16 cellular contexts compared by ENCODE assay signal in the genomic region with DNA sequence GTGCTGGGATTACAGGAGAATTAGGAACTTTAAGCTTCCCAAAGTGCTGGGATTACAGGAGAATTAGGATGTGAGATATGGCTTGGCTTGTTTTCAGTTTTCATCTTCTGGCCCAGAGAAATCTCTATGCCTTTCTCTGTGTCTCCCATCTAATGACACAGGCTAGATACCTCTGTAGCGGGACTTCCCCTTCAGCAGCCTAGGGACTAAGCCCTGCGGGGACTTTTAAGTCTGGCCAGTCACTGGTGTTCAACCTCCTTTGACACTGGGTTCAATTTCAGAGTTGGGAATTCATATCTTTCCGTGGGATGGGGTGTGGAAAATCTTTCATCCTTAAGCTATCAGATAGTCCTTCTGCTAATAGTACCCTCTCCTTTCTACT. TPM values are rescaled to one million over a fixed set of nuclear protein-coding genes. Genes with fewer than 3 reads are reported as not detected.
DNase-seq lines count a peak whose midpoint lies in the region; ATAC-seq and TF ChIP-seq lines count a peak whose summit lies in the region.
"Had no signal": no experiment of that assay in that cellular context is flagged by ENCODE, and none has a peak within 500 bp of the region (broad histone marks: within the 10 kb centered on the region; RNA-seq: fewer than 3 reads in every experiment).

No MANE protein-coding gene starts in this region.

- CTCF ChIA-PET in GM10248 (lab: Yijun Ruan, JAX), result interaction anchor here (1.0 to 1.2 kb wide), 2 partner anchors 9 to 42 kb away, joined by 3 to 5 read pairs; no protein-coding TSS in a partner anchor

- no peak overlapping the region for H3K4me3 Mint-ChIP-seq in H9
- H3K4me3 Mint-ChIP-seq in neural crest cell, result peak overlapping the region; percentile 25
- H3K4me3 Mint-ChIP-seq: CD14-positive monocyte; CD8-positive, alpha-beta T cell had no signal

- no peak overlapping the region for H2AFZ ChIP-seq in H9 (ENCODE audit: low read length)

- H3K4ac ChIP-seq in H9 (ENCODE audit: low read depth, low read length), result no peak overlapping the region

- H3K27ac ChIP-seq in H9 (ENCODE audit: insufficient read length, low read depth, low read length) (no peak overlapping the region), cingulate gyrus (ENCODE audit: low read depth, low read length) (peak overlapping the region; percentile 47)
- H3K27ac ChIP-seq: 22Rv1 had no signal

- H4K91ac ChIP-seq in H9 (ENCODE audit: insufficient read length, low read depth, low read length), result no peak overlapping the region

- no CpG with 5 or more reads among the region's 3 CpGs for WGBS in H9 (ENCODE audit: extremely low coverage, insufficient read length, low lambda C conversion rate)

- POLR2A ChIA-PET in GM10248 (lab: Yijun Ruan, JAX), result no interaction called here

- no peak for ATAC-seq in HG03039 (IDR thresholded peaks at IDR 0.05; ENCODE audit: unreplicated experiment)
- ATAC-seq: CD8-positive, alpha-beta T cell had no signal

- no peaks in the 10 kb centered on the region for H3K9me3 Mint-ChIP-seq in H9
- H3K9me3 Mint-ChIP-seq in neural crest cell, result no peaks in the 10 kb centered on the region
- H3K9me3 Mint-ChIP-seq: CD14-positive monocyte; CD8-positive, alpha-beta T cell had no signal

- H2AK5ac ChIP-seq in H9 (ENCODE audit: insufficient read length, low read length), result no peak overlapping the region

- H3K79me2 ChIP-seq in H9 (ENCODE audit: insufficient read depth, low read length), result no peaks in the 10 kb centered on the region

- DNase-seq in NCI-H82 (lab: John Stamatoyannopoulos, UW) (peak; percentile 15), NCI-H82 treated with DMSO at 0.1 percent for 48 hours (lab: John Stamatoyannopoulos, UW; ENCODE audit: unreplicated experiment) (no peak), H9 (no peak), neural crest cell (ENCODE audit: low read depth, low spot score) (no peak), superior temporal gyrus (ENCODE audit: extremely low spot score) (no peak), GM10248 (ENCODE audit: extremely low spot score) (no peak)
- DNase-seq: CD8-positive, alpha-beta T cell; COR-L47; DND-41; GDM1; IMR-90 had no signal

- peaks cover 5% of the 10 kb centered on the region for H3K79me1 ChIP-seq in H9 (ENCODE audit: insufficient read depth, low read depth, low read length, poor library complexity, severe bottlenecking)

- no peak overlapping the region for H3K4me2 ChIP-seq in H9 (ENCODE audit: insufficient read depth, insufficient read length, low read length)

- no peaks in the 10 kb centered on the region for H4K20me1 ChIP-seq in H9 (ENCODE audit: control insufficient read depth, insufficient read depth, insufficient read length)

- peak overlapping the region; percentile 39 for H3K9ac ChIP-seq in H9 (ENCODE audit: extremely low read depth, insufficient read length, low read length)

- no peak overlapping the region for H2BK15ac ChIP-seq in H9 (ENCODE audit: low read depth, low read length)

- H3K23ac ChIP-seq in H9 (ENCODE audit: insufficient read length, low read depth, low read length), result no peak overlapping the region

- H3K56ac ChIP-seq in H9 (ENCODE audit: insufficient read length, low read depth, low read length), result no peak overlapping the region

- no peak overlapping the region for H4K8ac ChIP-seq in H9 (replicated peaks; ENCODE audit: insufficient read length, low read depth, low read length)

- no peak overlapping the region for H2BK12ac ChIP-seq in H9 (ENCODE audit: insufficient read length, low read depth, low read length)

- H3K27me3 Mint-ChIP-seq in H9 (ENCODE audit: low read depth), result no peaks in the 10 kb centered on the region
- no peaks in the 10 kb centered on the region for H3K27me3 Mint-ChIP-seq in neural crest cell (ENCODE audit: low read depth)

- no peak overlapping the region for H3K18ac ChIP-seq in H9 (ENCODE audit: insufficient read length, low read depth, low read length)

- H3K36me3 Mint-ChIP-seq in H9 (ENCODE audit: insufficient read depth in 1 of 3, low read depth in 3 of 3), result peaks cover 59 to 88% (median 79%) of the 10 kb centered on the region in 3 experiments; a peak in 6 of 7 replicates
- peaks cover 15% of the 10 kb centered on the region for H3K36me3 Mint-ChIP-seq in neural crest cell (ENCODE audit: low read depth)

- H2BK120ac ChIP-seq in H9 (ENCODE audit: low read depth, low read length, poor library complexity, severe bottlenecking), result no peak overlapping the region

- no peak overlapping the region for H2BK20ac ChIP-seq in H9 (ENCODE audit: low read depth, low read length, poor library complexity, severe bottlenecking)

- H2BK5ac ChIP-seq in H9 (ENCODE audit: insufficient read length, low read length), result no peak overlapping the region

- H3K23me2 ChIP-seq in H9 (ENCODE audit: insufficient read length, low read depth, low read length, poor library complexity, severe bottlenecking), result no peaks in the 10 kb centered on the region

- no peaks in the 10 kb centered on the region for H3K27me3 ChIP-seq in H9 (ENCODE audit: insufficient read depth, low read length)

- no peak overlapping the region for H3T11ph ChIP-seq in H9 (ENCODE audit: low read length)

- no peak overlapping the region for H4K5ac ChIP-seq in H9 (ENCODE audit: insufficient read length, low read depth, low read length)

- TF ChIP-seq CTCF in H9 (conservative IDR thresholded peaks at IDR 0.05) (no peak), neural crest cell (conservative IDR thresholded peaks at IDR 0.05) (no peak), GM10248 (IDR thresholded peaks at IDR 0.05; ENCODE audit: control extremely low read depth, extremely low read depth, low read depth, missing control alignments) (no peak)

- no peaks in the 10 kb centered on the region for H3K9me3 ChIP-seq in H9 (ENCODE audit: control insufficient read depth, low read depth, low read length)

- no peak overlapping the region for H3K14ac ChIP-seq in H9 (ENCODE audit: insufficient read depth, low read length)

- H3K27ac Mint-ChIP-seq in H9 (no peak overlapping the region), neural crest cell (ENCODE audit: unreplicated experiment) (no peak overlapping the region)
- H3K27ac Mint-ChIP-seq: CD8-positive, alpha-beta T cell had no signal

- no peaks in the 10 kb centered on the region for H3K4me1 ChIP-seq in H9 (ENCODE audit: insufficient read depth, low read length)

- peaks cover 5 to 7% of the 10 kb centered on the region in 2 experiments for H3K4me1 Mint-ChIP-seq in H9
- peaks cover 19% of the 10 kb centered on the region for H3K4me1 Mint-ChIP-seq in neural crest cell

RNA-seq across cellular contexts. Expression of a gene that starts 6.2 kb away (rescaled TPM):
- 47.2 and 50.4 TPM in 2 replicates for total RNA-seq in H9 (2021)
- 52.6 and 53.0 TPM in 2 replicates for total RNA-seq in neural crest cell

RNA-seq across cellular contexts. Expression of a gene that starts 38.3 kb away (rescaled TPM):
- 58.6 and 61.4 TPM in 2 replicates for total RNA-seq in H9 (2021)
- total RNA-seq in neural crest cell, result 77.3 and 78.6 TPM in 2 replicates

RNA-seq across cellular contexts. Expression of a gene that starts 53.9 kb away (rescaled TPM):
- 1.3 and 1.4 TPM in 2 replicates for total RNA-seq in H9 (2021)
- 0.14 and 0.33 TPM in 2 replicates for total RNA-seq in neural crest cell
- total RNA-seq: A673, IMR-90 had no signal
